Comparison of ENCODE assay signal across 8 cellular contexts in the genomic region with DNA sequence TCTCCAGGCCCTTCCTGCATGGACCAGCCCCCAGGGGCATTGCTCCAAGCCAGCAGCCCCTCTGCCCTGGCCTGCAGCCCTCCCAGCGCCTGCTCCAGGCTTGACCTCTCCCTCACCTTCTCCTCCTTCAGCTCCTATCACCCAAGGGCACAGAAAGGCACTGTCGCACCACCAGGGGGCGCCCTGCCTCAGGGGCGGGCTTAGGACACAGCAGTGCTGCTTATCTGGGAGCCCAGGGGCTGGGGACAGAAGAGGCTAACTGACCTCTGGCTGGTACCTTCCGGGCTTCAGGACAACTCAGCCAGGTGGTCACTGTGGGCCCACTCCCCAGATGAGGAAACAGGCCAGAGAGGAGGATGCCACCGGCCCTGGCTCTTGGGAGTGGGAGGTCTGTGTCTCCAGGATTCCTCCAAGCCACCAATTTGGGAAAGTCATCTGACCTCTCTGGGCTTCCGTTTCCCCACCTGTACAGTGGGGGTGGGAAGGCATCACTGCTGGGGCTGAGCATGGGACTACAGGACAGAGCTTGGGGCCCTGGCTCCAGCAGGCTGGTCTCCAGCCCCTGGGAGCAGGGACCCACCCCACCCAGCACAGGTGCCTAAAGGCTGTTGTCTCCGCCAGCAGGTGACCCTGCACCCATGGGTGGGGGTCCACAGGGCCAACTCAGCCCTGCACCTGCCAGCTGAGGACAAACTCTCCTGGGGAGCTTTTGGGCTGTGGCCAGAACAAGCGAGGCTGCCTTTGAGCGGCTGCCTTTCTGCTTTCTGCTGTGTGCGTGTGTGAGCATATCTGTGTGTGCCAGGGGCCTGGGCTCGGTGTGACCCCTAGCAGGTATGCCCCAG. TPM values are rescaled to one million over a fixed set of nuclear protein-coding genes. Genes with fewer than 3 reads are reported as not detected.
A peak's percentile ranks its signal among the peaks of the same experiment; 100 is the strongest.
DNase-seq lines count a peak whose midpoint lies in the region; ATAC-seq lines count a peak whose summit lies in the region.

No MANE protein-coding gene starts in this region.

- ATAC-seq in HG03108 (IDR thresholded peaks at IDR 0.05; ENCODE audit: unreplicated experiment) (peak; percentile 33), HG02840 (IDR thresholded peaks at IDR 0.05; ENCODE audit: low FRiP score, unreplicated experiment) (no peak)

- peaks cover 8% of the 10 kb centered on the region for H3K27me3 Mint-ChIP-seq in activated CD4-positive, alpha-beta T cell treated with anti-CD3 and anti-CD28 coated beads, Interleukin-2, amount 10 ng/mL, durations not matched to agents 7 days and 5 days

- H3K27ac ChIP-seq in cingulate gyrus (ENCODE audit: low read depth, low read length), result peak overlapping the region; percentile 47

- H3K36me3 Mint-ChIP-seq in activated CD4-positive, alpha-beta T cell treated with anti-CD3 and anti-CD28 coated beads, Interleukin-2, amount 10 ng/mL, durations not matched to agents 7 days and 5 days (ENCODE audit: low read depth), result no peaks in the 10 kb centered on the region

- H3K9me3 Mint-ChIP-seq in activated CD4-positive, alpha-beta T cell treated with anti-CD3 and anti-CD28 coated beads, Interleukin-2, amount 10 ng/mL, durations not matched to agents 7 days and 5 days, result no peaks in the 10 kb centered on the region

- peaks cover 34% of the 10 kb centered on the region for H3K4me1 Mint-ChIP-seq in activated CD4-positive, alpha-beta T cell treated with anti-CD3 and anti-CD28 coated beads, Interleukin-2, amount 10 ng/mL, durations not matched to agents 7 days and 5 days

- DNase-seq in DMS114 treated with DMSO at 0.1 percent for 48 hours (lab: John Stamatoyannopoulos, UW; ENCODE audit: unreplicated experiment) (peak; percentile 41), NCI-H510A treated with DMSO at 0.1 percent for 48 hours (lab: John Stamatoyannopoulos, UW) (peak; percentile 79), left kidney (ENCODE audit: low read depth, low spot score) (peak; percentile 92)
- DNase-seq in activated CD4-positive, alpha-beta T cell treated with anti-CD3 and anti-CD28 coated beads, Interleukin-2, amount 10 ng/mL, durations not matched to agents 7 days and 5 days, result peak; percentile 89
- peak; percentile 76 for DNase-seq in stimulated activated CD4-positive, alpha-beta T cell treated with anti-CD3 and anti-CD28 coated beads, Interleukin-2, amount 100 ng/mL, for 4 hours (ENCODE audit: low read depth)

- H3K4me3 Mint-ChIP-seq in activated CD4-positive, alpha-beta T cell treated with anti-CD3 and anti-CD28 coated beads, Interleukin-2, amount 10 ng/mL, durations not matched to agents 7 days and 5 days, result no peak overlapping the region

- POLR2A ChIA-PET in activated CD4-positive, alpha-beta T cell treated with anti-CD3 and anti-CD28 coated beads, Interleukin-2, amount 10 ng/mL, durations not matched to agents 7 days and 5 days (lab: Charles Lee), result no interaction called here

- H3K27ac Mint-ChIP-seq in activated CD4-positive, alpha-beta T cell treated with anti-CD3 and anti-CD28 coated beads, Interleukin-2, amount 10 ng/mL, durations not matched to agents 7 days and 5 days, result peak overlapping the region; percentile 68

- CTCF ChIA-PET in activated CD4-positive, alpha-beta T cell treated with anti-CD3 and anti-CD28 coated beads, Interleukin-2, amount 10 ng/mL, durations not matched to agents 7 days and 5 days (lab: Charles Lee), result interaction anchor here (0.6 to 3.1 kb wide), 20 partner anchors 9 to 780 kb away, joined by 3 to 12 read pairs (median 3); partner anchors contain the start of genes BTBD6 and GPR132

RNA-seq across cellular contexts. Expression of gene GPR132, which starts 25.5 kb away (rescaled TPM):
- 10 to 100 TPM; 44.2 to 46.6 TPM for total RNA-seq in activated CD4-positive, alpha-beta T cell treated with anti-CD3 and anti-CD28 coated beads, Interleukin-2, amount 10 ng/mL, durations not matched to agents 7 days and 5 days

Comparison
In these comparisons a context has a peak if more than half of its experiments do, and no peak if none do; other contexts are left out.
1. DNase-seq: peak in every context shown above with its lines; median percentile 92 in left kidney; 89 in activated CD4-positive, alpha-beta T cell treated with anti-CD3 and anti-CD28 coated beads, Interleukin-2, amount 10 ng/mL, durations not matched to agents 7 days and 5 days; 79 in NCI-H510A treated with DMSO at 0.1 percent for 48 hours; 76 in stimulated activated CD4-positive, alpha-beta T cell treated with anti-CD3 and anti-CD28 coated beads, Interleukin-2, amount 100 ng/mL, for 4 hours; 41 in DMS114 treated with DMSO at 0.1 percent for 48 hours.